Comparison of ENCODE assay signal across 16 cellular contexts in the genomic region with DNA sequence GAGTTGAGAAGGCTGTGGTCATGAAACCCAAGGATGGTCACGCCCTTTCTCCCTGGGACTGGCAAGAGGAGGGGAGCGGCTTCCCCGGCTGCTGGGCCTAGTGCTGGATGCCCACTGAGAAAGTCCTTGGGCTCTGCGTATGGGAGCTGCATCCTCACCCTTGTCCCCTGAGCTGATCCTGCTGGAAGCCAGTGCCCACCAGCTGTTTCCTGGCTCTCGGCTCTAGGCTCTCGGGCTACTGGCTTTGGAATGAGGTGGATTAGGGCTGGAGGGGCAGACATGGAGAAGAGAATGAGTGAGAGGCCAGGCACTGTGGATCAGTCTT.
"Had no signal": no experiment of that assay in that cellular context is flagged by ENCODE, and none has a peak within 500 bp of the region (broad histone marks: within the 10 kb centered on the region; RNA-seq: fewer than 3 reads in every experiment).

No MANE protein-coding gene starts in this region.

- H3K9me3 ChIP-seq: colonic mucosa, prostate gland, right lobe of liver, transverse colon had no signal

- H3K27me3 ChIP-seq: colonic mucosa, foreskin keratinocyte, right lobe of liver had no signal

- H3K4me3 ChIP-seq: colonic mucosa, heart left ventricle, left ventricle myocardium inferior, prostate gland, right lobe of liver, transverse colon had no signal

- H3K27ac Mint-ChIP-seq: activated B cell treated with CpG ODN at 0.5 μM for 24 hours; stimulated activated naive CD8-positive, alpha-beta T cell treated with anti-CD3 and anti-CD28 coated beads, Interleukin-15, Interleukin-2, amounts not matched to agents 100 ng/mL and 50 ng/mL, for 24 hours had no signal

- H3K9me3 Mint-ChIP-seq: activated B cell treated with CpG ODN at 0.5 μM for 24 hours; central memory CD8-positive, alpha-beta T cell; stimulated activated naive CD8-positive, alpha-beta T cell treated with anti-CD3 and anti-CD28 coated beads, Interleukin-15, Interleukin-2, amounts not matched to agents 100 ng/mL and 50 ng/mL, for 24 hours had no signal

- H3K4me1 ChIP-seq: colonic mucosa, foreskin keratinocyte, heart left ventricle, left ventricle myocardium inferior, prostate gland, right lobe of liver, transverse colon had no signal

- ATAC-seq: foreskin keratinocyte, heart left ventricle, right lobe of liver had no signal

- H3K36me3 ChIP-seq: colonic mucosa, heart left ventricle, left ventricle myocardium inferior, prostate gland, right lobe of liver, transverse colon had no signal

- H3K27ac ChIP-seq: colonic mucosa, foreskin keratinocyte, heart left ventricle, left ventricle myocardium inferior, prostate gland, right lobe of liver, transverse colon had no signal

- H3K4me3 Mint-ChIP-seq: activated B cell treated with CpG ODN at 0.5 μM for 24 hours; central memory CD8-positive, alpha-beta T cell; stimulated activated naive CD8-positive, alpha-beta T cell treated with anti-CD3 and anti-CD28 coated beads, Interleukin-15, Interleukin-2, amounts not matched to agents 100 ng/mL and 50 ng/mL, for 24 hours had no signal

- H3K27me3 Mint-ChIP-seq: activated B cell treated with CpG ODN at 0.5 μM for 24 hours had no signal

- DNase-seq: activated B cell treated with CpG ODN at 0.5 μM for 24 hours; activated CD4-positive, alpha-beta T cell treated with anti-CD3 and anti-CD28 coated beads for 48 hours; activated naive CD4-positive, alpha-beta T cell treated with anti-CD3 and anti-CD28 coated beads, Interleukin-2, amount 50 U/mL, for 16 hours; activated T-cell treated with anti-CD3 and anti-CD28 coated beads for 4 hours; colonic mucosa; foreskin keratinocyte; left ventricle myocardium inferior; small intestine; stimulated activated CD4-positive, alpha-beta T cell treated with anti-CD3 and anti-CD28 coated beads, Interleukin-15, amount 100 ng/mL, for 24 hours; stimulated activated CD4-positive, alpha-beta T cell treated with anti-CD3 and anti-CD28 coated beads, Interleukin-2, amount 100 ng/mL, for 48 hours; transverse colon had no signal

- H3K4me1 Mint-ChIP-seq: activated B cell treated with CpG ODN at 0.5 μM for 24 hours; central memory CD8-positive, alpha-beta T cell had no signal
